ENCODE assay signal across 24 cellular contexts in genomic region chr6:31299947-31300346, GRCh38.
"Had no signal": no experiment of that assay in that cellular context is flagged by ENCODE, and none has a peak within 500 bp of the region (broad histone marks: within the 10 kb centered on the region; RNA-seq: fewer than 3 reads in every experiment).

No MANE protein-coding gene starts in this region.

- H3K4me1 ChIP-seq: esophagus muscularis mucosa, gastrocnemius medialis, heart left ventricle, left lung, lower lobe of right lung had no signal

- H3K27ac ChIP-seq: coronary artery, dorsolateral prefrontal cortex, esophagus muscularis mucosa, gastrocnemius medialis, heart left ventricle, hepatocyte, left lung, lower lobe of right lung had no signal

- H3K4me2 ChIP-seq: hepatocyte had no signal

- ATAC-seq: gastrocnemius medialis; heart left ventricle; left cardiac atrium; left lung; left ventricle myocardium superior; lower lobe of right lung; naive thymus-derived CD4-positive, alpha-beta T cell had no signal

- FAIRE-seq: colon, endothelial cell of umbilical vein, kidney had no signal

- H3K79me2 ChIP-seq: hepatocyte had no signal

- H3K9me3 ChIP-seq: gastrocnemius medialis, left lung, lower lobe of right lung had no signal

- H2AFZ ChIP-seq: hepatocyte had no signal

- H3K4me3 ChIP-seq: coronary artery, dorsolateral prefrontal cortex, esophagus muscularis mucosa, gastrocnemius medialis, heart left ventricle, hepatocyte, left lung, lower lobe of right lung had no signal

- H3K36me3 ChIP-seq: esophagus muscularis mucosa, gastrocnemius medialis, heart left ventricle, left lung, lower lobe of right lung had no signal

- DNase-seq: dermis blood vessel endothelial cell; dorsolateral prefrontal cortex; effector CD4-positive, alpha-beta T cell; effector memory CD4-positive, alpha-beta T cell; foreskin melanocyte; gastrocnemius medialis; heart left ventricle; hypothalamus; immature natural killer cell; islet precursor cell; kidney; kidney glomerular epithelial cell; left cardiac atrium; left lung; left ventricle myocardium superior; lower lobe of right lung; mesendoderm; midbrain; naive thymus-derived CD4-positive, alpha-beta T cell had no signal
